1 cellular context compared by ENCODE assay signal in genomic region chr1:154621875-154622274, GRCh38.
TF ChIP-seq lines count a peak whose summit lies in the region.

No MANE protein-coding gene starts in this region.

TF ChIP-seq in WTC11, 78 proteins besides CTCF, POLR2A, EP300 and RAD21 (continued from another document):
- no peak for TF ChIP-seq ATF6 (CRISPR knock-in tag; IDR thresholded peaks at IDR 0.05)
- no peak for TF ChIP-seq SP1 (CRISPR knock-in tag; conservative IDR thresholded peaks at IDR 0.05)
- no peak for TF ChIP-seq ZNF138 (CRISPR knock-in tag; conservative IDR thresholded peaks at IDR 0.05)
- no peak for TF ChIP-seq ZNF232 (CRISPR knock-in tag; IDR thresholded peaks at IDR 0.05)
- no peak for TF ChIP-seq FOXK1 (CRISPR knock-in tag; IDR thresholded peaks at IDR 0.05)
- no peak for TF ChIP-seq IRF1 (CRISPR knock-in tag; IDR thresholded peaks at IDR 0.05)
- TF ChIP-seq GRHL2 (CRISPR knock-in tag; IDR thresholded peaks at IDR 0.05; ENCODE audit: insufficient replicate concordance, severe bottlenecking), result no peak
- no peak for TF ChIP-seq ZBTB21 (CRISPR knock-in tag; IDR thresholded peaks at IDR 0.05; ENCODE audit: borderline replicate concordance)
- no peak for TF ChIP-seq USF2 (CRISPR knock-in tag; IDR thresholded peaks at IDR 0.05)
TF ChIP-seq in WTC11: peak in this region for 0.
